Comparison of ENCODE assay signal across 8 cellular contexts in the genomic region with DNA sequence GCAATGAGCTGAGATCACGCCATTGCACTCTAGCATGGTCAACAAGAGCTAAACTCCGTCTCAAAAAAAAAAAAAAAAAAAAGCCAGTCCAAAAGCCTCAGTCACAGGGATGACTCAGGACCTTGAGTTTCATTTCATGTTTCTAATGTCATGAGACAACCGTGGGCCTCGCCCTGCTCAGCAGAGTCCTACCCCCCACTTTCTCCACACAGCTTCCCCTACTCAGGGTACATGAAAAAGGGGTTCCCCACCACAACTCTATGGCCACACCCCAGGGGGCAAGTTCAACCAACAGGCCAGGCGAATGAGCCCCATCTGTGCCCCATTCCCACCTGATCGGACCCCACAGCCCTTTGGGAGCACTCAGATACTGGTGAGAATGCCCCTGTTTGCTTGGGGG. TPM values are rescaled to one million over a fixed set of nuclear protein-coding genes. Genes with fewer than 3 reads are reported as not detected.
DNase-seq lines count a peak whose midpoint lies in the region; ATAC-seq and TF ChIP-seq lines count a peak whose summit lies in the region.

No MANE protein-coding gene starts in this region.

- DNase-seq in M059J (ENCODE audit: low read depth) = peak; percentile 85
- DNase-seq in GM19240 (ENCODE audit: insufficient read length, low spot score) = no peak
- no peak for DNase-seq in stimulated activated naive CD4-positive, alpha-beta T cell (lab: John Stamatoyannopoulos, UW)
- DNase-seq in NCI-H774 (lab: John Stamatoyannopoulos, UW) = no peak

- no peak for TF ChIP-seq POLR2A in gastroesophageal sphincter (IDR thresholded peaks at IDR 0.05)

- ATAC-seq in GM18517 (IDR thresholded peaks at IDR 0.05; ENCODE audit: unreplicated experiment) (peak; percentile 85), GM21717 (IDR thresholded peaks at IDR 0.05; ENCODE audit: unreplicated experiment) (peak; percentile 78), gastroesophageal sphincter (peak; percentile 43), SK-N-SH treated with all-trans-retinoic acid at 6 μM for 48 hours (no peak)

- H3K27me3 ChIP-seq in gastroesophageal sphincter = peaks cover 1% of the 10 kb centered on the region

- TF ChIP-seq EP300 in gastroesophageal sphincter (IDR thresholded peaks at IDR 0.05) = no peak

- no peak overlapping the region for H3K4me3 ChIP-seq in gastroesophageal sphincter

- no peak for TF ChIP-seq CTCF in gastroesophageal sphincter (IDR thresholded peaks at IDR 0.05)

- 59 to 81% methylated on average over 3 to 4 of the region's 6 CpGs for WGBS in gastroesophageal sphincter (ENCODE audit: low coverage in 1 of 2), 2 donors

- H3K4me1 ChIP-seq in gastroesophageal sphincter = no peaks in the 10 kb centered on the region

- no peaks in the 10 kb centered on the region for H3K9me3 ChIP-seq in gastroesophageal sphincter

- no peak overlapping the region for H3K27ac ChIP-seq in gastroesophageal sphincter

- no peaks in the 10 kb centered on the region for H3K36me3 ChIP-seq in gastroesophageal sphincter

TF ChIP-seq in SK-N-SH treated with all-trans-retinoic acid at 6 μM for 48 hours, 23 proteins besides CTCF, POLR2A, EP300 and RAD21:
- no peak for TF ChIP-seq OSR1 (CRISPR knock-in tag; IDR thresholded peaks at IDR 0.05)
- TF ChIP-seq, protein P1, sequence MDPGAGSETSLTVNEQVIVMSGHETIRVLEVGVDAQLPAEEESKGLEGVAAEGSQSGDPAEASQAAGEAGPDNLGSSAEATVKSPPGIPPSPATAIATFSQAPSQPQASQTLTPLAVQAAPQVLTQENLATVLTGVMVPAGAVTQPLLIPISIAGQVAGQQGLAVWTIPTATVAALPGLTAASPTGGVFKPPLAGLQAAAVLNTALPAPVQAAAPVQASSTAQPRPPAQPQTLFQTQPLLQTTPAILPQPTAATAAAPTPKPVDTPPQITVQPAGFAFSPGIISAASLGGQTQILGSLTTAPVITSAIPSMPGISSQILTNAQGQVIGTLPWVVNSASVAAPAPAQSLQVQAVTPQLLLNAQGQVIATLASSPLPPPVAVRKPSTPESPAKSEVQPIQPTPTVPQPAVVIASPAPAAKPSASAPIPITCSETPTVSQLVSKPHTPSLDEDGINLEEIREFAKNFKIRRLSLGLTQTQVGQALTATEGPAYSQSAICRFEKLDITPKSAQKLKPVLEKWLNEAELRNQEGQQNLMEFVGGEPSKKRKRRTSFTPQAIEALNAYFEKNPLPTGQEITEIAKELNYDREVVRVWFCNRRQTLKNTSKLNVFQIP (CRISPR knock-in tag; IDR thresholded peaks at IDR 0.05; ENCODE audit: borderline replicate concordance, low read depth) = no peak
- TF ChIP-seq CSDC2 (CRISPR knock-in tag; IDR thresholded peaks at IDR 0.05) = no peak
- TF ChIP-seq ZFP30 (CRISPR knock-in tag; IDR thresholded peaks at IDR 0.05) = no peak
- no peak for TF ChIP-seq ZNF70 (CRISPR knock-in tag; IDR thresholded peaks at IDR 0.05)
- no peak for TF ChIP-seq BACH2 (CRISPR knock-in tag; IDR thresholded peaks at IDR 0.05; ENCODE audit: borderline replicate concordance)
- no peak for TF ChIP-seq ISL1 (CRISPR knock-in tag; IDR thresholded peaks at IDR 0.05)
- no peak for TF ChIP-seq RARB (CRISPR knock-in tag; IDR thresholded peaks at IDR 0.05)
- no peak for TF ChIP-seq ZFP3 (CRISPR knock-in tag; IDR thresholded peaks at IDR 0.05)
- TF ChIP-seq, protein P2, sequence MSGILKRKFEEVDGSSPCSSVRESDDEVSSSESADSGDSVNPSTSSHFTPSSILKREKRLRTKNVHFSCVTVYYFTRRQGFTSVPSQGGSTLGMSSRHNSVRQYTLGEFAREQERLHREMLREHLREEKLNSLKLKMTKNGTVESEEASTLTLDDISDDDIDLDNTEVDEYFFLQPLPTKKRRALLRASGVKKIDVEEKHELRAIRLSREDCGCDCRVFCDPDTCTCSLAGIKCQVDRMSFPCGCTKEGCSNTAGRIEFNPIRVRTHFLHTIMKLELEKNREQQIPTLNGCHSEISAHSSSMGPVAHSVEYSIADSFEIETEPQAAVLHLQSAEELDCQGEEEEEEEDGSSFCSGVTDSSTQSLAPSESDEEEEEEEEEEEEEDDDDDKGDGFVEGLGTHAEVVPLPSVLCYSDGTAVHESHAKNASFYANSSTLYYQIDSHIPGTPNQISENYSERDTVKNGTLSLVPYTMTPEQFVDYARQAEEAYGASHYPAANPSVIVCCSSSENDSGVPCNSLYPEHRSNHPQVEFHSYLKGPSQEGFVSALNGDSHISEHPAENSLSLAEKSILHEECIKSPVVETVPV (CRISPR knock-in tag; IDR thresholded peaks at IDR 0.05) = no peak
- TF ChIP-seq TOX (CRISPR knock-in tag; IDR thresholded peaks at IDR 0.05; ENCODE audit: borderline replicate concordance) = no peak
- TF ChIP-seq ZNF8 (CRISPR knock-in tag; IDR thresholded peaks at IDR 0.05) = no peak
- TF ChIP-seq GLIS3 (CRISPR knock-in tag; IDR thresholded peaks at IDR 0.05) = no peak
- no peak for TF ChIP-seq TCF4 (CRISPR knock-in tag; IDR thresholded peaks at IDR 0.05; ENCODE audit: borderline replicate concordance)
- no peak for TF ChIP-seq ZNF565 (CRISPR knock-in tag; conservative IDR thresholded peaks at IDR 0.05; ENCODE audit: low read depth)

RNA-seq across cellular contexts. Expression of a gene that starts 24.3 kb away (rescaled TPM):
- 9.6 and 15.4 TPM in 2 replicates for total RNA-seq in M059J (2014; rRNA removed; shearing (Covaris generic))
- 10 to 100 TPM in 1 of 4 donors, 1 to 10 TPM in 3; 4.7 to 16.4 (median 5.4) TPM for total RNA-seq in gastroesophageal sphincter
